In the genomic region with DNA sequence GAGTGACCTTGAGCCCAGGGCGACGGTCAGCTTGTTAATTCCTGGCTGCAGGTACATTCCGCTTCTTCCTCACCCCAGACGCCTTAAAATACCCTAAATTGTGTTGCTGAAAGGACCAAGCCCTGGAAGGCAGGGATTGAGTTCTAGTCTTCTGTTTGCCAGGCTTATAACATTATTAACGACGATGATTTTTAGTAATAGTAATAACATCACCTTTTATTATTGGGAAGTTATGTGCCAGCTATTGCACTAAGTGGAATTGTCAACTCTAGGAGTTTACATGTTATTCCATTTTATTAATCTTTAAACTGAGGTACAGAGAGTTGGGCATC, we compare ENCODE assay signal across 8 cellular contexts. TPM values are rescaled to one million over a fixed set of nuclear protein-coding genes. Genes with fewer than 3 reads are reported as not detected.
DNase-seq lines count a peak whose midpoint lies in the region; TF ChIP-seq lines count a peak whose summit lies in the region.

No MANE protein-coding gene starts in this region.

- H3K4me3 ChIP-seq in GM06990 (replicated peaks; ENCODE audit: low read depth, low read length), result peak overlapping the region; percentile 97
- peak overlapping the region; percentile 75 for H3K4me3 ChIP-seq in SU-DHL-6 (ENCODE audit: insufficient read depth, low read length, poor library complexity, severe bottlenecking)
- H3K4me3 ChIP-seq in fibroblast of lung (replicated peaks in 1 of 4; ENCODE audit: control extremely low read depth in 1 of 4, insufficient read depth in 1 of 4, low read depth in 3 of 4, low read length in 4 of 4), result peak overlapping the region; percentile 90 to 97 (median 92)
- peak overlapping the region; percentile 59 to 83 for H3K4me3 ChIP-seq in prostate gland

- intact Hi-C loops in prostate gland (cut with DNase I), result no loop called here

- no peaks in the 10 kb centered on the region for H3K9me2 ChIP-seq in SU-DHL-6 (replicated peaks; ENCODE audit: insufficient read depth, low read length)

- no peak for TF ChIP-seq CTCF in GM06990 (IDR thresholded peaks at IDR 0.05; ENCODE audit: insufficient read depth, low read length, poor library complexity, severe bottlenecking)
- no peak for TF ChIP-seq CTCF in SU-DHL-6 (IDR thresholded peaks at IDR 0.05; ENCODE audit: insufficient read depth, low read length, poor library complexity, severe bottlenecking)
- no peak for TF ChIP-seq CTCF in fibroblast of lung (conservative IDR thresholded peaks at IDR 0.05 in 1 of 2, IDR thresholded peaks at IDR 0.05 in 1 of 2; ENCODE audit: low read depth in 1 of 2, low read length in 2 of 2)
- TF ChIP-seq CTCF in prostate gland (IDR thresholded peaks at IDR 0.05), result no peak

- WGBS in prostate gland, result 0% methylated on average over 6 of the region's 6 CpGs

- H3K4me2 ChIP-seq in SU-DHL-6 (ENCODE audit: low read depth, low read length, poor library complexity, severe bottlenecking), result peak overlapping the region; percentile 85
- peak overlapping the region; percentile 86 for H3K4me2 ChIP-seq in fibroblast of lung (ENCODE audit: extremely low read depth, insufficient read depth, low read length)

- H3K79me2 ChIP-seq in SU-DHL-6 (ENCODE audit: insufficient read depth, low read length) (peaks cover 58% of the 10 kb centered on the region), fibroblast of lung (ENCODE audit: control insufficient read depth, insufficient read depth, low read length) (peaks cover 39% of the 10 kb centered on the region)

- H4K20me1 ChIP-seq in SU-DHL-6 (ENCODE audit: low read depth, low read length) (no peaks in the 10 kb centered on the region), fibroblast of lung (ENCODE audit: control insufficient read depth, extremely low read depth, insufficient read depth, low read length) (no peaks in the 10 kb centered on the region)

- H3K27me3 ChIP-seq in GM06990 (replicated peaks; ENCODE audit: control insufficient read depth, insufficient read depth, low read length) (no peaks in the 10 kb centered on the region), SU-DHL-6 (ENCODE audit: low read length) (no peaks in the 10 kb centered on the region), fibroblast of lung (ENCODE audit: control insufficient read depth, insufficient read depth, low read length) (no peaks in the 10 kb centered on the region), prostate gland (replicated peaks; ENCODE audit: insufficient read depth) (no peaks in the 10 kb centered on the region)

- H3K27ac ChIP-seq in SU-DHL-6 (ENCODE audit: low read depth, low read length), result no peak overlapping the region
- peak overlapping the region; percentile 98 for H3K27ac ChIP-seq in fibroblast of lung (ENCODE audit: insufficient read depth, low read length)
- H3K27ac ChIP-seq in prostate gland, result peak overlapping the region; percentile 83 to 85

- peaks cover 2% of the 10 kb centered on the region; the same call in 1 of the 2 replicates for H3K36me3 ChIP-seq in GM06990 (ENCODE audit: control insufficient read depth, insufficient read depth, low read length)
- H3K36me3 ChIP-seq in SU-DHL-6 (ENCODE audit: low read length), result peaks cover 6% of the 10 kb centered on the region; the same call in 1 of the 2 replicates
- H3K36me3 ChIP-seq in fibroblast of lung (ENCODE audit: control insufficient read depth, insufficient read depth, low read length), result peaks cover 4% of the 10 kb centered on the region
- no peaks in the 10 kb centered on the region for H3K36me3 ChIP-seq in prostate gland

- no peak for TF ChIP-seq POLR2A in prostate gland (IDR thresholded peaks at IDR 0.05)

- H2AFZ ChIP-seq in SU-DHL-6 (ENCODE audit: low read depth, low read length, severe bottlenecking) (peak overlapping the region; percentile 72), fibroblast of lung (ENCODE audit: low read length) (peak overlapping the region; percentile 95)

- H3K9me3 ChIP-seq in SU-DHL-6 (ENCODE audit: insufficient read depth, low read length) (no peaks in the 10 kb centered on the region), fibroblast of lung (ENCODE audit: control insufficient read depth, insufficient read depth, low read depth, low read length) (no peaks in the 10 kb centered on the region), prostate gland (no peaks in the 10 kb centered on the region)

- peaks cover 6% of the 10 kb centered on the region; the same call in 1 of the 2 replicates for H3F3A ChIP-seq in SU-DHL-6 (ENCODE audit: insufficient read depth)

- H3K9ac ChIP-seq in SU-DHL-6 (ENCODE audit: low read length), result peak overlapping the region; percentile 69
- H3K9ac ChIP-seq in fibroblast of lung (ENCODE audit: insufficient read depth, low read length), result peak overlapping the region; percentile 94

- peaks cover 2% of the 10 kb centered on the region for H3K4me1 ChIP-seq in fibroblast of lung (ENCODE audit: control insufficient read depth, extremely low read depth, insufficient read depth, low read length)
- peaks cover 10% of the 10 kb centered on the region for H3K4me1 ChIP-seq in prostate gland (replicated peaks)

- DNase-seq in GM06990 (ENCODE audit: extremely low read depth, insufficient read length), result no peak
- DNase-seq in fibroblast of lung (ENCODE audit: low read depth in 2 of 2), result no peak
- DNase-seq in prostate gland (ENCODE audit: low spot score), result no peak
- DNase-seq in NCI-H524 (lab: John Stamatoyannopoulos, UW), result no peak
- DNase-seq in HK-2 (ENCODE audit: unreplicated experiment), result no peak
- no peak for DNase-seq in NCI-H82 (lab: John Stamatoyannopoulos, UW)
- DNase-seq in NCI-H2081 (lab: John Stamatoyannopoulos, UW), result no peak

RNA-seq across cellular contexts. Expression of gene OXNAD1, which starts 0.4 kb away (rescaled TPM):
- total RNA-seq in fibroblast of lung (7.4 and 10.4 TPM in 2 replicates), prostate gland (10 to 100 TPM; 16.2 to 16.3 TPM)
- polyA plus RNA-seq in fibroblast of lung, result 6.4 and 7.8 TPM in 2 replicates
- 4.0 and 5.4 TPM in 2 replicates for polyA plus RNA-seq in fibroblast of lung (2012)
- 0.94 and 7.4 TPM in 2 replicates for polyA minus RNA-seq in fibroblast of lung (ENCODE audit: low replicate concordance)

RNA-seq across cellular contexts. Expression of gene DPH3, which starts 0.7 kb away (rescaled TPM):
- 23.6 and 28.2 TPM in 2 replicates for total RNA-seq in fibroblast of lung
- polyA plus RNA-seq in fibroblast of lung, result 22.6 and 28.1 TPM in 2 replicates
- 25.7 and 29.3 TPM in 2 replicates for polyA plus RNA-seq in fibroblast of lung (2012)
- 4.7 and 6.1 TPM in 2 replicates for polyA minus RNA-seq in fibroblast of lung (ENCODE audit: low replicate concordance)
- total RNA-seq in prostate gland, result 10 to 100 TPM; 12.4 to 13.8 TPM
